20 cellular contexts compared by ENCODE assay signal in genomic region chr11:130908061-130908460, GRCh38. TPM values are rescaled to one million over a fixed set of nuclear protein-coding genes. Genes with fewer than 3 reads are reported as not detected.
A peak's percentile ranks its signal among the peaks of the same experiment; 100 is the strongest.
DNase-seq lines count a peak whose midpoint lies in the region; ATAC-seq and TF ChIP-seq lines count a peak whose summit lies in the region.
"Had no signal": no experiment of that assay in that cellular context is flagged by ENCODE, and none has a peak within 500 bp of the region (broad histone marks: within the 10 kb centered on the region; RNA-seq: fewer than 3 reads in every experiment).

No MANE protein-coding gene starts in this region.

- H3K4me1 Mint-ChIP-seq in activated CD4-positive, alpha-beta T cell treated with anti-CD3 and anti-CD28 coated beads for 36 hours: peaks cover 28% of the 10 kb centered on the region
- H3K4me1 Mint-ChIP-seq in activated CD4-positive, alpha-beta T cell treated with anti-CD3 and anti-CD28 coated beads, Interleukin-2, amount 10 ng/mL, durations not matched to agents 24 days and 14 days: peaks cover 12% of the 10 kb centered on the region

- H3K36me3 ChIP-seq in osteoblast (ENCODE audit: insufficient read depth, low read length) (peaks cover 85% of the 10 kb centered on the region), aorta (ENCODE audit: control insufficient read depth in 1 of 2, insufficient read depth in 2 of 2, low read length in 1 of 2) (peaks cover 5 to 11% of the 10 kb centered on the region in 2 donors)

- H3K9me3 ChIP-seq in osteoblast (ENCODE audit: low read depth, low read length) (peaks cover 2% of the 10 kb centered on the region), aorta (ENCODE audit: control insufficient read depth, low read length) (no peaks in the 10 kb centered on the region)

- no peak for DNase-seq in activated CD4-positive, alpha-beta T cell treated with anti-CD3 and anti-CD28 coated beads for 36 hours
- DNase-seq in activated CD4-positive, alpha-beta T cell treated with anti-CD3 and anti-CD28 coated beads, Interleukin-2, amount 10 ng/mL, durations not matched to agents 24 days and 14 days: no peak
- no peak for DNase-seq in coronary artery (ENCODE audit: low spot score)
- DNase-seq in osteoblast (ENCODE audit: insufficient read length, low spot score, missing footprints): peak; percentile 18
- no peak for DNase-seq in aorta
- DNase-seq in G401 (ENCODE audit: low spot score): no peak
- DNase-seq in DMS 273 treated with DMSO at 0.1 percent for 48 hours (lab: John Stamatoyannopoulos, UW): no peak
- DNase-seq in anterior cingulate cortex (lab: John Stamatoyannopoulos, UW): no peak
- DNase-seq: CD8-positive, alpha-beta memory T cell; DND-41; GDM1; NCI-H1092; NCI-H146; NCI-H2081 treated with DMSO at 0.1 percent for 48 hours; NCI-H510A; NCI-H774 had no signal

- in situ Hi-C loops in G401 (cut with HindIII; ENCODE audit: low sequenced_read_pairs): no loop called here

- peaks cover 5% of the 10 kb centered on the region for H4K20me1 ChIP-seq in osteoblast (ENCODE audit: insufficient read depth, low read length)

- H3K27me3 ChIP-seq in osteoblast (ENCODE audit: insufficient read depth, low read length) (no peaks in the 10 kb centered on the region), aorta (ENCODE audit: control insufficient read depth in 1 of 2, insufficient read depth in 2 of 2, low read length in 1 of 2) (no peaks in the 10 kb centered on the region)

- H3K36me3 Mint-ChIP-seq in activated CD4-positive, alpha-beta T cell treated with anti-CD3 and anti-CD28 coated beads for 36 hours (ENCODE audit: low read depth): peaks cover 62% of the 10 kb centered on the region
- peaks cover 70% of the 10 kb centered on the region for H3K36me3 Mint-ChIP-seq in activated CD4-positive, alpha-beta T cell treated with anti-CD3 and anti-CD28 coated beads, Interleukin-2, amount 10 ng/mL, durations not matched to agents 24 days and 14 days (ENCODE audit: low read depth)

- CTCF ChIA-PET in activated CD4-positive, alpha-beta T cell treated with anti-CD3 and anti-CD28 coated beads for 36 hours (lab: Charles Lee): interaction anchor here (0.6 to 2.1 kb wide), 2 partner anchors 46 to 65 kb away, joined by 3 to 6 read pairs; no protein-coding TSS in a partner anchor

- peak overlapping the region; percentile 40 for H3K27ac Mint-ChIP-seq in activated CD4-positive, alpha-beta T cell treated with anti-CD3 and anti-CD28 coated beads for 36 hours
- no peak overlapping the region for H3K27ac Mint-ChIP-seq in activated CD4-positive, alpha-beta T cell treated with anti-CD3 and anti-CD28 coated beads, Interleukin-2, amount 10 ng/mL, durations not matched to agents 24 days and 14 days

- WGBS in aorta, 2 donors: 11 to 19% methylated on average over 6 of the region's 6 CpGs

- H3K27ac ChIP-seq in coronary artery: peak overlapping the region; percentile 70 to 78
- H3K27ac ChIP-seq in osteoblast (ENCODE audit: low read depth, low read length): peak overlapping the region; percentile 87
- peak overlapping the region in 1 of 2 donors; percentile 82 for H3K27ac ChIP-seq in aorta (ENCODE audit: low read depth in 1 of 2, low read length in 2 of 2)
- H3K27ac ChIP-seq: 22Rv1, KMS-11 had no signal

- H3K4me2 ChIP-seq in osteoblast (ENCODE audit: insufficient read depth, low read length): peak overlapping the region; percentile 35
- H3K4me2 ChIP-seq: KMS-11 had no signal

- H2AFZ ChIP-seq in osteoblast (ENCODE audit: low read length): no peak overlapping the region

- no peak overlapping the region for H3K4me3 Mint-ChIP-seq in activated CD4-positive, alpha-beta T cell treated with anti-CD3 and anti-CD28 coated beads for 36 hours
- H3K4me3 Mint-ChIP-seq in activated CD4-positive, alpha-beta T cell treated with anti-CD3 and anti-CD28 coated beads, Interleukin-2, amount 10 ng/mL, durations not matched to agents 24 days and 14 days: no peak overlapping the region
- H3K4me3 Mint-ChIP-seq: CD8-positive, alpha-beta memory T cell had no signal

- H3K79me2 ChIP-seq in osteoblast (ENCODE audit: insufficient read depth, low read length): peaks cover 33% of the 10 kb centered on the region

- H3K27me3 Mint-ChIP-seq in activated CD4-positive, alpha-beta T cell treated with anti-CD3 and anti-CD28 coated beads for 36 hours: no peaks in the 10 kb centered on the region
- H3K27me3 Mint-ChIP-seq in activated CD4-positive, alpha-beta T cell treated with anti-CD3 and anti-CD28 coated beads, Interleukin-2, amount 10 ng/mL, durations not matched to agents 24 days and 14 days: no peaks in the 10 kb centered on the region
- H3K27me3 Mint-ChIP-seq: CD8-positive, alpha-beta memory T cell had no signal

- intact Hi-C loops in activated CD4-positive, alpha-beta T cell treated with anti-CD3 and anti-CD28 coated beads for 36 hours (cut with DNase I, micrococcal nuclease): no loop called here
- intact Hi-C loops in activated CD4-positive, alpha-beta T cell treated with anti-CD3 and anti-CD28 coated beads, Interleukin-2, amount 10 ng/mL, durations not matched to agents 24 days and 14 days (cut with micrococcal nuclease): no loop called here
- intact Hi-C loops in aorta (cut with DNase I): loop anchor here in 1 of 2 donors (10.0 kb wide), 1 partner anchor 903 kb away; the partner anchor contains the start of gene PRDM10

- ATAC-seq in activated CD4-positive, alpha-beta T cell treated with anti-CD3 and anti-CD28 coated beads for 36 hours: no peak
- ATAC-seq in aorta (ENCODE audit: low FRiP score): peak; percentile 46
- ATAC-seq: GM12878, HepG2 had no signal

- H3K4me1 ChIP-seq in osteoblast (ENCODE audit: insufficient read depth, low read length) (peaks cover 28% of the 10 kb centered on the region), aorta (ENCODE audit: control insufficient read depth in 1 of 2, insufficient read depth in 2 of 2, low read length in 2 of 2) (peaks cover 0 to 4% of the 10 kb centered on the region in 2 donors)

- H3K4me3 ChIP-seq in coronary artery (no peak overlapping the region), osteoblast (ENCODE audit: insufficient read depth, low read length) (no peak overlapping the region), aorta (ENCODE audit: low read length in 2 of 2) (no peak overlapping the region)
- H3K4me3 ChIP-seq: GM12878 had no signal

- peaks cover 7% of the 10 kb centered on the region for H3K9me3 Mint-ChIP-seq in activated CD4-positive, alpha-beta T cell treated with anti-CD3 and anti-CD28 coated beads for 36 hours (ENCODE audit: low read depth)
- no peaks in the 10 kb centered on the region for H3K9me3 Mint-ChIP-seq in activated CD4-positive, alpha-beta T cell treated with anti-CD3 and anti-CD28 coated beads, Interleukin-2, amount 10 ng/mL, durations not matched to agents 24 days and 14 days

- POLR2A ChIA-PET in activated CD4-positive, alpha-beta T cell treated with anti-CD3 and anti-CD28 coated beads for 36 hours (lab: Charles Lee): no interaction called here

- TF ChIP-seq CTCF in coronary artery (IDR thresholded peaks at IDR 0.05) (no peak), osteoblast (IDR thresholded peaks at IDR 0.05; ENCODE audit: extremely low read depth, low read depth, low read length) (no peak)

RNA-seq across cellular contexts. Expression of gene SNX19, which starts 8.2 kb away (rescaled TPM):
- 10 to 100 TPM; 22.7 to 29.5 TPM for total RNA-seq in activated CD4-positive, alpha-beta T cell treated with anti-CD3 and anti-CD28 coated beads for 36 hours
- total RNA-seq in activated CD4-positive, alpha-beta T cell treated with anti-CD3 and anti-CD28 coated beads, Interleukin-2, amount 10 ng/mL, durations not matched to agents 24 days and 14 days: 48.7 and 52.9 TPM in 2 replicates
- total RNA-seq in osteoblast: 124 TPM in 2 replicates
- 10 to 100 TPM; 53.9 to 71.9 TPM for total RNA-seq in aorta
- polyA plus RNA-seq in aorta: 10 to 100 TPM; 17.5 to 27.1 TPM
- total RNA-seq in G401 (2014; rRNA removed; shearing (Covaris generic)): 19.5 and 33.4 TPM in 2 replicates
